Comparison of ENCODE assay signal across 8 cellular contexts in genomic region chr13:51803422-51804294, GRCh38. TPM values are rescaled to one million over a fixed set of nuclear protein-coding genes. Genes with fewer than 3 reads are reported as not detected.
A peak's percentile ranks its signal among the peaks of the same experiment; 100 is the strongest.
DNase-seq lines count a peak whose midpoint lies in the region; ATAC-seq and TF ChIP-seq lines count a peak whose summit lies in the region.

Gene DHRS12, minus strand, starts transcription at chr13:51804163. Its CDS starts 4,504 bp downstream, at chr13:51799659.

- no peaks in the 10 kb centered on the region for H3K36me3 ChIP-seq in prostate gland

- peak within 1 kb of the TSS; percentile 97 for H3K27ac Mint-ChIP-seq in HFFc6

- no peaks in the 10 kb centered on the region for H3K36me3 Mint-ChIP-seq in HFFc6 (ENCODE audit: low read depth)

- H3K9me3 Mint-ChIP-seq in HFFc6, result no peaks in the 10 kb centered on the region

- peaks cover 18% of the 10 kb centered on the region for H3K4me1 ChIP-seq in prostate gland (replicated peaks)

- intact Hi-C loops in left cardiac atrium (cut with DNase I) (loop anchor here in 1 of 2 donors (2.0 kb wide), 1 partner anchor 351 kb away; the partner anchor contains the start of gene INTS6), prostate gland (cut with DNase I) (loop anchor here (2.0 kb wide), 2 partner anchors 219 to 351 kb away; partner anchors contain the start of genes INTS6 and WDFY2)

- H3K27me3 ChIP-seq in prostate gland (replicated peaks; ENCODE audit: insufficient read depth), result no peaks in the 10 kb centered on the region

- peak; percentile 91 to 92 for ATAC-seq in left cardiac atrium

- H3K4me3 ChIP-seq in NB4 (ENCODE audit: low read depth, low read length), result peak within 1 kb of the TSS; percentile 65
- peak within 1 kb of the TSS; percentile 83 to 96 for H3K4me3 ChIP-seq in prostate gland

- H3K4me3 Mint-ChIP-seq in HFFc6, result peak within 1 kb of the TSS; percentile 92

- no peaks in the 10 kb centered on the region for H3K9me3 ChIP-seq in prostate gland

- DNase-seq in HFFc6, result peak; percentile 55
- DNase-seq in NB4 (ENCODE audit: low read depth), result peak; percentile 91
- DNase-seq in T follicular helper cell (ENCODE audit: low read depth), result peak; percentile 82
- peak; percentile 59 for DNase-seq in amniotic epithelial cell (ENCODE audit: low read depth)
- DNase-seq in left cardiac atrium, result peak; percentile 93
- DNase-seq in prostate gland (ENCODE audit: low spot score), result peak; percentile 92
- DNase-seq in ureter (ENCODE audit: low spot score), result peak; percentile 94

- peak within 1 kb of the TSS; percentile 99 for H3K27ac ChIP-seq in prostate gland

- peak; percentile 7 for TF ChIP-seq CTCF in GM12873 (IDR thresholded peaks at IDR 0.05; ENCODE audit: insufficient read depth, low read depth, low read length, missing control alignments)
- TF ChIP-seq CTCF in HFFc6 (IDR thresholded peaks at IDR 0.05), result no peak
- no peak for TF ChIP-seq CTCF in NB4 (IDR thresholded peaks at IDR 0.05; ENCODE audit: low read depth, low read length)
- peak in 2 of 4 experiments; percentile 21 to 35 for TF ChIP-seq CTCF in prostate gland (IDR thresholded peaks at IDR 0.05)

- peaks cover 30% of the 10 kb centered on the region for H3K4me1 Mint-ChIP-seq in HFFc6 (ENCODE audit: low read depth)

- under 1% methylated on average over 78 of the region's 91 CpGs for WGBS in prostate gland

- TF ChIP-seq POLR2A in NB4 (IDR thresholded peaks at IDR 0.05; ENCODE audit: extremely low read depth, insufficient read length) (peak; percentile 90), prostate gland (IDR thresholded peaks at IDR 0.05) (peak; percentile 79)

- peaks cover 11% of the 10 kb centered on the region for H3K27me3 Mint-ChIP-seq in HFFc6 (ENCODE audit: insufficient read depth)

RNA-seq across cellular contexts. Expression of gene DHRS12, which starts in this region (rescaled TPM):
- total RNA-seq in HFFc6 (2021; fragmentation: NEBNext Ultra II Directional; extraction: Animal tissue kit (Norgen Biotek cat#: 25700)), result 1 to 10 TPM; 1.9 to 2.7 (median 2.4) TPM
- total RNA-seq in left cardiac atrium (10 to 100 TPM in 1 of 2 donors, 1 to 10 TPM in 1; 9.1 to 13.3 TPM), prostate gland (10 to 100 TPM; 18.7 to 19.8 TPM), ureter (23.3 TPM)

Comparison
In these comparisons a context has a peak if more than half of its experiments do, and no peak if none do; other contexts are left out.
1. Peak in every context shown above with its lines: DNase-seq, ATAC-seq, H3K4me3 ChIP-seq and H3K27ac ChIP-seq.